Comparison of ENCODE assay signal across 1 cellular context in the genomic region with DNA sequence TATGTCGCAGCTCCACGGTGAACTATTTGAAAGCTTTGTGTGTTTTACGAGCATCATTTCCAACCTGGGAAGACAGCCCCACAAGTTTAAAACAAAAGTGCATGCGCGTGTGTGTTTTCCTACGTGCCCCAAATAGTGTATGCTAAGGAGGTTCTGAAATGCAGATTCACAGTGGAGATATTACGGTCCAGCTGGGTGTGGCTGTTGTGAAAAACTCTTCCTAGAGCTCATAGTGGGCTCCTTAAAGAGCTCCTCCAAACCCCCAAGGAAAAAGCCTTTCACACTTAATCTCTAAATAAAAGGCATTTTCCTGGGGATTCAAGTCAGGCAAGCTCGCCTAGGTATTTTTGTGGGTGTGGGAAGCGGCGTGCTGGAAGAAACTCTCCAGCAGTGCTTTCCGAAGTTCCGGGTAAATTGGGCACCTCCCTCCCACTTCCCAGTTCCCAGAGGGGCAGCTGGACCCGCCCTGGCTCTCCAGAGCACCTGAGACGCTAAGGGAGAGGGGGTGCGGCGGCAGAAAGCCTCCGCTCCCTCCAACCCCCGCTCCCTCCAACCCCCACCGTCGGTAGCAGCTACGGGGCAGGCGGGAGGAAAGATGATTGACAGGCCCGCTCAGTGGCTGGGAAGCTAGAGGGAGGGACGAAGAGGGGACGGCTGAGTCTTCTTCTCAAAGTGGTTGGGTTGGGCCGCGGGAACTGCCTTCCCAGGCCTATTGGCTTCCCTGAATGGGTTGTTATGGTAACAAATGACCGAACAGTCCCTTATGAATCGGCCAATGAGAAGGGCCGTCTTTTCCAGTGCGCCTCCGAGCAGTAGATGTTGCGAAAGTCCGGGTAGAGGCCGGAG.
TF ChIP-seq lines count a peak whose summit lies in the region.

No MANE protein-coding gene starts in this region.

TF ChIP-seq in HepG2, 621 proteins besides CTCF, POLR2A, EP300 and RAD21 (continued from another document and continues in another):
- TF ChIP-seq, protein P1, sequence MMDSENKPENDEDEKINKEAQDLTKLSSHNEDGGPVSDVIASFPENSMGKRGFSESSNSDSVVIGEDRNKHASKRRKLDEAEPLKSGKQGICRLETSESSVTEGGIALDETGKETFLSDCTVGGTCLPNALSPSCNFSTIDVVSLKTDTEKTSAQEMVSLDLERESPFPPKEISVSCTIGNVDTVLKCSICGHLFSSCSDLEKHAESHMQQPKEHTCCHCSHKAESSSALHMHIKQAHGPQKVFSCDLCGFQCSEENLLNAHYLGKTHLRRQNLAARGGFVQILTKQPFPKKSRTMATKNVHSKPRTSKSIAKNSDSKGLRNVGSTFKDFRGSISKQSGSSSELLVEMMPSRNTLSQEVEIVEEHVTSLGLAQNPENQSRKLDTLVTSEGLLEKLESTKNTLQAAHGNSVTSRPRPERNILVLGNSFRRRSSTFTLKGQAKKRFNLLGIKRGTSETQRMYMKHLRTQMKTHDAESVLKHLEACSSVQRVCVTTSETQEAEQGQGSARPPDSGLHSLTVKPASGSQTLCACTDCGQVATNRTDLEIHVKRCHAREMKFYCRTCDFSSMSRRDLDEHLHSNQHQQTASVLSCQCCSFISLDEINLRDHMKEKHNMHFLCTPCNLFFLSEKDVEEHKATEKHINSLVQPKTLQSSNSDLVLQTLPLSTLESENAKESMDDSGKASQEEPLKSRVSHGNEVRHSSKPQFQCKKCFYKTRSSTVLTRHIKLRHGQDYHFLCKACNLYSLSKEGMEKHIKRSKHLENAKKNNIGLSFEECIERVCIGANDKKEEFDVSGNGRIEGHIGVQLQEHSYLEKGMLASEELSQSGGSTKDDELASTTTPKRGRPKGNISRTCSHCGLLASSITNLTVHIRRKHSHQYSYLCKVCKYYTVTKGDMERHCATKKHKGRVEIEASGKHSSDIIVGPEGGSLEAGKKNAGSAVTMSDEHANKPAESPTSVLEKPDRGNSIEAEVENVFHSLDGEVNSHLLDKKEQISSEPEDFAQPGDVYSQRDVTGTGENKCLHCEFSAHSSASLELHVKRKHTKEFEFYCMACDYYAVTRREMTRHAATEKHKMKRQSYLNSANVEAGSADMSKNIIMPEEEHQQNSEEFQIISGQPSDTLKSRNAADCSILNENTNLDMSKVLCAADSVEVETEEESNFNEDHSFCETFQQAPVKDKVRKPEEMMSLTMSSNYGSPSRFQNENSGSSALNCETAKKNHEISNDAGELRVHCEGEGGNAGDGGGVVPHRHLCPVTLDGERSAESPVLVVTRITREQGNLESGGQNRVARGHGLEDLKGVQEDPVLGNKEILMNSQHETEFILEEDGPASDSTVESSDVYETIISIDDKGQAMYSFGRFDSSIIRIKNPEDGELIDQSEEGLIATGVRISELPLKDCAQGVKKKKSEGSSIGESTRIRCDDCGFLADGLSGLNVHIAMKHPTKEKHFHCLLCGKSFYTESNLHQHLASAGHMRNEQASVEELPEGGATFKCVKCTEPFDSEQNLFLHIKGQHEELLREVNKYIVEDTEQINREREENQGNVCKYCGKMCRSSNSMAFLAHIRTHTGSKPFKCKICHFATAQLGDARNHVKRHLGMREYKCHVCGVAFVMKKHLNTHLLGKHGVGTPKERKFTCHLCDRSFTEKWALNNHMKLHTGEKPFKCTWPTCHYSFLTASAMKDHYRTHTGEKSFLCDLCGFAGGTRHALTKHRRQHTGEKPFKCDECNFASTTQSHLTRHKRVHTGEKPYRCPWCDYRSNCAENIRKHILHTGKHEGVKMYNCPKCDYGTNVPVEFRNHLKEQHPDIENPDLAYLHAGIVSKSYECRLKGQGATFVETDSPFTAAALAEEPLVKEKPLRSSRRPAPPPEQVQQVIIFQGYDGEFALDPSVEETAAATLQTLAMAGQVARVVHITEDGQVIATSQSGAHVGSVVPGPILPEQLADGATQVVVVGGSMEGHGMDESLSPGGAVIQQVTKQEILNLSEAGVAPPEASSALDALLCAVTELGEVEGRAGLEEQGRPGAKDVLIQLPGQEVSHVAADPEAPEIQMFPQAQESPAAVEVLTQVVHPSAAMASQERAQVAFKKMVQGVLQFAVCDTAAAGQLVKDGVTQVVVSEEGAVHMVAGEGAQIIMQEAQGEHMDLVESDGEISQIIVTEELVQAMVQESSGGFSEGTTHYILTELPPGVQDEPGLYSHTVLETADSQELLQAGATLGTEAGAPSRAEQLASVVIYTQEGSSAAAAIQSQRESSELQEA (CRISPR knock-in tag; IDR thresholded peaks at IDR 0.05; ENCODE audit: not compliant biosample characterization) = no peak
- TF ChIP-seq ERF (CRISPR knock-in tag; IDR thresholded peaks at IDR 0.05) = 0 out of 2 replicates have a peak, but pooled peaks have one; percentile 2
- TF ChIP-seq FOXM1 (CRISPR knock-in tag; IDR thresholded peaks at IDR 0.05) = no peak
- TF ChIP-seq MEF2D (CRISPR knock-in tag; IDR thresholded peaks at IDR 0.05) = no peak; the same call in 1 of the 2 replicates
- TF ChIP-seq SP4 (CRISPR knock-in tag; IDR thresholded peaks at IDR 0.05) = no peak
- no peak for TF ChIP-seq ZFX (CRISPR knock-in tag; IDR thresholded peaks at IDR 0.05; ENCODE audit: low read depth)
- no peak for TF ChIP-seq FOXP1 (IDR thresholded peaks at IDR 0.05)
- TF ChIP-seq FOXP1 (CRISPR knock-in tag; IDR thresholded peaks at IDR 0.05) = no peak
- TF ChIP-seq RARG (CRISPR knock-in tag; IDR thresholded peaks at IDR 0.05; ENCODE audit: low read depth) = no peak
- no peak for TF ChIP-seq YEATS4 (CRISPR knock-in tag; IDR thresholded peaks at IDR 0.05; ENCODE audit: borderline replicate concordance)
- TF ChIP-seq, protein P2, sequence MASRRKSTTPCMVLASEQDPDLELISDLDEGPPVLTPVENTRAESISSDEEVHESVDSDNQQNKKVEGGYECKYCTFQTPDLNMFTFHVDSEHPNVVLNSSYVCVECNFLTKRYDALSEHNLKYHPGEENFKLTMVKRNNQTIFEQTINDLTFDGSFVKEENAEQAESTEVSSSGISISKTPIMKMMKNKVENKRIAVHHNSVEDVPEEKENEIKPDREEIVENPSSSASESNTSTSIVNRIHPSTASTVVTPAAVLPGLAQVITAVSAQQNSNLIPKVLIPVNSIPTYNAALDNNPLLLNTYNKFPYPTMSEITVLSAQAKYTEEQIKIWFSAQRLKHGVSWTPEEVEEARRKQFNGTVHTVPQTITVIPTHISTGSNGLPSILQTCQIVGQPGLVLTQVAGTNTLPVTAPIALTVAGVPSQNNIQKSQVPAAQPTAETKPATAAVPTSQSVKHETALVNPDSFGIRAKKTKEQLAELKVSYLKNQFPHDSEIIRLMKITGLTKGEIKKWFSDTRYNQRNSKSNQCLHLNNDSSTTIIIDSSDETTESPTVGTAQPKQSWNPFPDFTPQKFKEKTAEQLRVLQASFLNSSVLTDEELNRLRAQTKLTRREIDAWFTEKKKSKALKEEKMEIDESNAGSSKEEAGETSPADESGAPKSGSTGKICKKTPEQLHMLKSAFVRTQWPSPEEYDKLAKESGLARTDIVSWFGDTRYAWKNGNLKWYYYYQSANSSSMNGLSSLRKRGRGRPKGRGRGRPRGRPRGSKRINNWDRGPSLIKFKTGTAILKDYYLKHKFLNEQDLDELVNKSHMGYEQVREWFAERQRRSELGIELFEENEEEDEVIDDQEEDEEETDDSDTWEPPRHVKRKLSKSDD (CRISPR knock-in tag; IDR thresholded peaks at IDR 0.05; ENCODE audit: low read depth) = no peak
- TF ChIP-seq, protein P3, sequence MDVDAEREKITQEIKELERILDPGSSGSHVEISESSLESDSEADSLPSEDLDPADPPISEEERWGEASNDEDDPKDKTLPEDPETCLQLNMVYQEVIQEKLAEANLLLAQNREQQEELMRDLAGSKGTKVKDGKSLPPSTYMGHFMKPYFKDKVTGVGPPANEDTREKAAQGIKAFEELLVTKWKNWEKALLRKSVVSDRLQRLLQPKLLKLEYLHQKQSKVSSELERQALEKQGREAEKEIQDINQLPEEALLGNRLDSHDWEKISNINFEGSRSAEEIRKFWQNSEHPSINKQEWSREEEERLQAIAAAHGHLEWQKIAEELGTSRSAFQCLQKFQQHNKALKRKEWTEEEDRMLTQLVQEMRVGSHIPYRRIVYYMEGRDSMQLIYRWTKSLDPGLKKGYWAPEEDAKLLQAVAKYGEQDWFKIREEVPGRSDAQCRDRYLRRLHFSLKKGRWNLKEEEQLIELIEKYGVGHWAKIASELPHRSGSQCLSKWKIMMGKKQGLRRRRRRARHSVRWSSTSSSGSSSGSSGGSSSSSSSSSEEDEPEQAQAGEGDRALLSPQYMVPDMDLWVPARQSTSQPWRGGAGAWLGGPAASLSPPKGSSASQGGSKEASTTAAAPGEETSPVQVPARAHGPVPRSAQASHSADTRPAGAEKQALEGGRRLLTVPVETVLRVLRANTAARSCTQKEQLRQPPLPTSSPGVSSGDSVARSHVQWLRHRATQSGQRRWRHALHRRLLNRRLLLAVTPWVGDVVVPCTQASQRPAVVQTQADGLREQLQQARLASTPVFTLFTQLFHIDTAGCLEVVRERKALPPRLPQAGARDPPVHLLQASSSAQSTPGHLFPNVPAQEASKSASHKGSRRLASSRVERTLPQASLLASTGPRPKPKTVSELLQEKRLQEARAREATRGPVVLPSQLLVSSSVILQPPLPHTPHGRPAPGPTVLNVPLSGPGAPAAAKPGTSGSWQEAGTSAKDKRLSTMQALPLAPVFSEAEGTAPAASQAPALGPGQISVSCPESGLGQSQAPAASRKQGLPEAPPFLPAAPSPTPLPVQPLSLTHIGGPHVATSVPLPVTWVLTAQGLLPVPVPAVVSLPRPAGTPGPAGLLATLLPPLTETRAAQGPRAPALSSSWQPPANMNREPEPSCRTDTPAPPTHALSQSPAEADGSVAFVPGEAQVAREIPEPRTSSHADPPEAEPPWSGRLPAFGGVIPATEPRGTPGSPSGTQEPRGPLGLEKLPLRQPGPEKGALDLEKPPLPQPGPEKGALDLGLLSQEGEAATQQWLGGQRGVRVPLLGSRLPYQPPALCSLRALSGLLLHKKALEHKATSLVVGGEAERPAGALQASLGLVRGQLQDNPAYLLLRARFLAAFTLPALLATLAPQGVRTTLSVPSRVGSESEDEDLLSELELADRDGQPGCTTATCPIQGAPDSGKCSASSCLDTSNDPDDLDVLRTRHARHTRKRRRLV (CRISPR knock-in tag; IDR thresholded peaks at IDR 0.05) = peak; percentile 45; the same call in 1 of the 2 replicates
- TF ChIP-seq, protein P4, sequence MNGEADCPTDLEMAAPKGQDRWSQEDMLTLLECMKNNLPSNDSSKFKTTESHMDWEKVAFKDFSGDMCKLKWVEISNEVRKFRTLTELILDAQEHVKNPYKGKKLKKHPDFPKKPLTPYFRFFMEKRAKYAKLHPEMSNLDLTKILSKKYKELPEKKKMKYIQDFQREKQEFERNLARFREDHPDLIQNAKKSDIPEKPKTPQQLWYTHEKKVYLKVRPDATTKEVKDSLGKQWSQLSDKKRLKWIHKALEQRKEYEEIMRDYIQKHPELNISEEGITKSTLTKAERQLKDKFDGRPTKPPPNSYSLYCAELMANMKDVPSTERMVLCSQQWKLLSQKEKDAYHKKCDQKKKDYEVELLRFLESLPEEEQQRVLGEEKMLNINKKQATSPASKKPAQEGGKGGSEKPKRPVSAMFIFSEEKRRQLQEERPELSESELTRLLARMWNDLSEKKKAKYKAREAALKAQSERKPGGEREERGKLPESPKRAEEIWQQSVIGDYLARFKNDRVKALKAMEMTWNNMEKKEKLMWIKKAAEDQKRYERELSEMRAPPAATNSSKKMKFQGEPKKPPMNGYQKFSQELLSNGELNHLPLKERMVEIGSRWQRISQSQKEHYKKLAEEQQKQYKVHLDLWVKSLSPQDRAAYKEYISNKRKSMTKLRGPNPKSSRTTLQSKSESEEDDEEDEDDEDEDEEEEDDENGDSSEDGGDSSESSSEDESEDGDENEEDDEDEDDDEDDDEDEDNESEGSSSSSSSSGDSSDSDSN (CRISPR knock-in tag; IDR thresholded peaks at IDR 0.05) = 0 out of 2 replicates have a peak, but pooled peaks have one; percentile 8
- TF ChIP-seq MTA3 (CRISPR knock-in tag; IDR thresholded peaks at IDR 0.05) = no peak
- TF ChIP-seq, protein P5, sequence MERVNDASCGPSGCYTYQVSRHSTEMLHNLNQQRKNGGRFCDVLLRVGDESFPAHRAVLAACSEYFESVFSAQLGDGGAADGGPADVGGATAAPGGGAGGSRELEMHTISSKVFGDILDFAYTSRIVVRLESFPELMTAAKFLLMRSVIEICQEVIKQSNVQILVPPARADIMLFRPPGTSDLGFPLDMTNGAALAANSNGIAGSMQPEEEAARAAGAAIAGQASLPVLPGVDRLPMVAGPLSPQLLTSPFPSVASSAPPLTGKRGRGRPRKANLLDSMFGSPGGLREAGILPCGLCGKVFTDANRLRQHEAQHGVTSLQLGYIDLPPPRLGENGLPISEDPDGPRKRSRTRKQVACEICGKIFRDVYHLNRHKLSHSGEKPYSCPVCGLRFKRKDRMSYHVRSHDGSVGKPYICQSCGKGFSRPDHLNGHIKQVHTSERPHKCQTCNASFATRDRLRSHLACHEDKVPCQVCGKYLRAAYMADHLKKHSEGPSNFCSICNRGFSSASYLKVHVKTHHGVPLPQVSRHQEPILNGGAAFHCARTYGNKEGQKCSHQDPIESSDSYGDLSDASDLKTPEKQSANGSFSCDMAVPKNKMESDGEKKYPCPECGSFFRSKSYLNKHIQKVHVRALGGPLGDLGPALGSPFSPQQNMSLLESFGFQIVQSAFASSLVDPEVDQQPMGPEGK (CRISPR knock-in tag; IDR thresholded peaks at IDR 0.05) = peak; percentile 85
- TF ChIP-seq, protein P6, sequence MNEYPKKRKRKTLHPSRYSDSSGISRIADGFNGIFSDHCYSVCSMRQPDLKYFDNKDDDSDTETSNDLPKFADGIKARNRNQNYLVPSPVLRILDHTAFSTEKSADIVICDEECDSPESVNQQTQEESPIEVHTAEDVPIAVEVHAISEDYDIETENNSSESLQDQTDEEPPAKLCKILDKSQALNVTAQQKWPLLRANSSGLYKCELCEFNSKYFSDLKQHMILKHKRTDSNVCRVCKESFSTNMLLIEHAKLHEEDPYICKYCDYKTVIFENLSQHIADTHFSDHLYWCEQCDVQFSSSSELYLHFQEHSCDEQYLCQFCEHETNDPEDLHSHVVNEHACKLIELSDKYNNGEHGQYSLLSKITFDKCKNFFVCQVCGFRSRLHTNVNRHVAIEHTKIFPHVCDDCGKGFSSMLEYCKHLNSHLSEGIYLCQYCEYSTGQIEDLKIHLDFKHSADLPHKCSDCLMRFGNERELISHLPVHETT (CRISPR knock-in tag; conservative IDR thresholded peaks at IDR 0.05) = peak; percentile 39; the same call in 1 of the 2 replicates
- TF ChIP-seq, protein P7, sequence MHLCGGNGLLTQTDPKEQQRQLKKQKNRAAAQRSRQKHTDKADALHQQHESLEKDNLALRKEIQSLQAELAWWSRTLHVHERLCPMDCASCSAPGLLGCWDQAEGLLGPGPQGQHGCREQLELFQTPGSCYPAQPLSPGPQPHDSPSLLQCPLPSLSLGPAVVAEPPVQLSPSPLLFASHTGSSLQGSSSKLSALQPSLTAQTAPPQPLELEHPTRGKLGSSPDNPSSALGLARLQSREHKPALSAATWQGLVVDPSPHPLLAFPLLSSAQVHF (CRISPR knock-in tag; IDR thresholded peaks at IDR 0.05) = no peak
- TF ChIP-seq, protein P8, sequence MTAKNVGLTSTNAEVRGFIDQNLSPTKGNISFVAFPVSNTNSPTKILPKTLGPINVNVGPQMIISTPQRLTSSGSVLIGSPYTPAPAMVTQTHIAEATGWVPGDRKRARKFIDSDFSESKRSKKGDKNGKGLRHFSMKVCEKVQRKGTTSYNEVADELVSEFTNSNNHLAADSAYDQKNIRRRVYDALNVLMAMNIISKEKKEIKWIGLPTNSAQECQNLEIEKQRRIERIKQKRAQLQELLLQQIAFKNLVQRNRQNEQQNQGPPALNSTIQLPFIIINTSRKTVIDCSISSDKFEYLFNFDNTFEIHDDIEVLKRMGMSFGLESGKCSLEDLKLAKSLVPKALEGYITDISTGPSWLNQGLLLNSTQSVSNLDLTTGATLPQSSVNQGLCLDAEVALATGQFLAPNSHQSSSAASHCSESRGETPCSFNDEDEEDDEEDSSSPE (CRISPR knock-in tag; IDR thresholded peaks at IDR 0.05) = peak; percentile 57
